In the genomic region with DNA sequence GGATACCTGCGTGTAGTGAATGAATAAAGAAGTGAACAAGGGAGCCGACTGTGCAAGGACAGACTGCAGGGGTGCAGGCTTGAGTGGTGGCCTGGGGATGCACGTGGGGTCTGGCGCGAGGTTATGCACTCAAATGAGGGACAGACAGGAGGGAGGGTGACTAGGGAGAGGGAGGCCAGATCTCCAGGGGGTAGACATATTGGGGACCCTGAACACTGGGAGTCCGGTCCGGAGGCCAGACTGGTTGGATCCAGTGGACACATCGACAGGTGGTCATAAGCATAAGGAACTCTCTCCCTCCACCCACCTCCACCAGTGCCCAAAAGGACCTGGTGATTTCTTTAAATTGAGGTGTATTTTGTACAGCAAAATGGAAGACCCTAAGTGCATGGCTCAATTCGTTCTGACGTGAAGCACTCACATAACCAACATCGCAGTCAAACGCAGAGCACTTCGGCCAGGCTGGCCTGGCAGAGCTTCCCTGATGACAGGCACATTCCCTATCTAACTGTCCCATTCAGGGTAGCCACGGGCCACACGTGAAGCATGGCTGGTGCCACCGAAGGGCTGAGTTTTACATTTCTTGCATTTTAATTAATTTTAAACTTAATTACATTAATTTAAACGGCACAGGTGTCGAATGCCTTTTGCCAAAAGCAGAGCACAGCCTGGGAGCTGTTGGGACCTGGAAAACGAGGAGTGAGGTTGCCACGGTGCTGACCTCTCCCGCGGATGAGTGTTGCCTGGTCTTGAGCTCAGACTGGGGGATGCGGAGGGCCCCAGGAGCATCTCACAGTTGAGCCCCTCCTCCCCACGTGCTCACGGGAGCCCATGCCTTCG, we compare ENCODE assay signal across 28 cellular contexts. TPM values are rescaled to one million over a fixed set of nuclear protein-coding genes. Genes with fewer than 3 reads are reported as not detected.
A peak's percentile ranks its signal among the peaks of the same experiment; 100 is the strongest.
DNase-seq lines count a peak whose midpoint lies in the region; ATAC-seq and TF ChIP-seq lines count a peak whose summit lies in the region.
"Had no signal": no experiment of that assay in that cellular context is flagged by ENCODE, and none has a peak within 500 bp of the region (broad histone marks: within the 10 kb centered on the region; RNA-seq: fewer than 3 reads in every experiment).

No MANE protein-coding gene starts in this region.

- H3K27ac ChIP-seq in H9 (ENCODE audit: insufficient read length, low read depth, low read length) = no peak overlapping the region
- no peak overlapping the region for H3K27ac ChIP-seq in sigmoid colon
- H3K27ac ChIP-seq: A549, heart right ventricle, tibial artery had no signal

- H3T11ph ChIP-seq in H9 (ENCODE audit: low read length) = no peak overlapping the region

- H3K4ac ChIP-seq in H9 (ENCODE audit: low read depth, low read length) = no peak overlapping the region

- no peak overlapping the region for H2AK5ac ChIP-seq in H9 (ENCODE audit: insufficient read length, low read length)

- H2BK20ac ChIP-seq in H9 (ENCODE audit: low read depth, low read length, poor library complexity, severe bottlenecking) = no peak overlapping the region

- no peak overlapping the region for H2BK12ac ChIP-seq in H9 (ENCODE audit: insufficient read length, low read depth, low read length)

- H4K5ac ChIP-seq in H9 (ENCODE audit: insufficient read length, low read depth, low read length) = no peak overlapping the region

- no peak overlapping the region for H4K8ac ChIP-seq in H9 (replicated peaks; ENCODE audit: insufficient read length, low read depth, low read length)

- H3K23ac ChIP-seq in H9 (ENCODE audit: insufficient read length, low read depth, low read length) = no peak overlapping the region

- no peak overlapping the region for H3K18ac ChIP-seq in H9 (ENCODE audit: insufficient read length, low read depth, low read length)

- H3K4me1 ChIP-seq in H9 (ENCODE audit: insufficient read depth, low read length) (no peaks in the 10 kb centered on the region), sigmoid colon (no peaks in the 10 kb centered on the region)
- H3K4me1 ChIP-seq: A549, heart right ventricle, tibial artery had no signal

- TF ChIP-seq POLR2A in sigmoid colon (IDR thresholded peaks at IDR 0.05) = no peak

- H3K9me3 ChIP-seq in H9 (ENCODE audit: control insufficient read depth, low read depth, low read length) (no peaks in the 10 kb centered on the region), sigmoid colon (peaks cover 0 to 12% (median 0%) of the 10 kb centered on the region in 4 donors)
- H3K9me3 ChIP-seq: tibial artery had no signal

- DNase-seq in activated T-cell treated with anti-CD3 and anti-CD28 coated beads, Interleukin-2, amount 50 U/mL, for 1 hour = peak; percentile 4
- DNase-seq in activated T-cell treated with anti-CD3 and anti-CD28 coated beads for 4 hours = no peak
- peak; percentile 24 for DNase-seq in H9
- DNase-seq in iPS-NIHi7 (ENCODE audit: extremely low spot score) = peak; percentile 12
- peak; percentile 21 for DNase-seq in sigmoid colon
- no peak for DNase-seq in activated CD4-positive, alpha-beta T cell treated with anti-CD3 and anti-CD28 coated beads for 4 hours
- DNase-seq in mucosa of gallbladder (ENCODE audit: low spot score) = no peak
- DNase-seq: activated CD4-positive, alpha-beta T cell treated with anti-CD3 and anti-CD28 coated beads, Interleukin-2, amount 10 ng/mL, durations not matched to agents 24 days and 14 days; activated gamma-delta T cell treated with Interleukin-2 at 50 U/mL for 16 hours; caudate nucleus; GDM1; Karpas-422; NCI-H1930; NCI-H2227 treated with DMSO at 0.1 percent for 48 hours; NCI-H774; SIG-M5; stimulated activated CD4-positive, alpha-beta T cell treated with anti-CD3 and anti-CD28 coated beads, Interleukin-4, amount 100 ng/mL, for 24 hours; stimulated activated naive CD4-positive, alpha-beta T cell treated with Interleukin-2 at 50 U/mL for 16 hours had no signal

- peaks cover 3% of the 10 kb centered on the region; the same call in 1 of the 2 replicates for H3K27me3 ChIP-seq in H9 (ENCODE audit: insufficient read depth, low read length)
- no peaks in the 10 kb centered on the region for H3K27me3 ChIP-seq in sigmoid colon

- no peaks in the 10 kb centered on the region for H3K79me2 ChIP-seq in H9 (ENCODE audit: insufficient read depth, low read length)

- WGBS in H9 (ENCODE audit: extremely low coverage, insufficient read length, low lambda C conversion rate) = no CpG with 5 or more reads among the region's 26 CpGs
- 72 to 78% methylated on average over 26 of the region's 26 CpGs for WGBS in sigmoid colon, 2 donors

- peaks cover 0 to 3% of the 10 kb centered on the region in 2 experiments; a peak in 1 of 5 replicates for H3K9me3 Mint-ChIP-seq in H9
- H3K9me3 Mint-ChIP-seq: activated CD4-positive, alpha-beta T cell treated with anti-CD3 and anti-CD28 coated beads, Interleukin-2, amount 10 ng/mL, durations not matched to agents 24 days and 14 days had no signal

- peaks cover 0 to 6% of the 10 kb centered on the region in 2 experiments; a peak in 1 of 4 replicates for H3K4me1 Mint-ChIP-seq in H9
- H3K4me1 Mint-ChIP-seq: activated CD4-positive, alpha-beta T cell treated with anti-CD3 and anti-CD28 coated beads, Interleukin-2, amount 10 ng/mL, durations not matched to agents 24 days and 14 days; B cell had no signal

- no peak overlapping the region for H2AFZ ChIP-seq in H9 (ENCODE audit: low read length)

- intact Hi-C loops in sigmoid colon (cut with DNase I) = no loop called here

- H3K27me3 Mint-ChIP-seq in H9 (ENCODE audit: low read depth) = peaks cover 91% of the 10 kb centered on the region
- H3K27me3 Mint-ChIP-seq: B cell had no signal

- H3K4me3 Mint-ChIP-seq in H9 = no peak overlapping the region
- H3K4me3 Mint-ChIP-seq: activated CD4-positive, alpha-beta T cell treated with anti-CD3 and anti-CD28 coated beads, Interleukin-2, amount 10 ng/mL, durations not matched to agents 24 days and 14 days; B cell had no signal

- no peak for ATAC-seq in HG02759 (IDR thresholded peaks at IDR 0.05; ENCODE audit: unreplicated experiment)
- ATAC-seq: A549, heart right ventricle had no signal

- H3K27ac Mint-ChIP-seq in H9 = no peak overlapping the region
- H3K27ac Mint-ChIP-seq: activated CD4-positive, alpha-beta T cell treated with anti-CD3 and anti-CD28 coated beads, Interleukin-2, amount 10 ng/mL, durations not matched to agents 24 days and 14 days; B cell had no signal

- no peak overlapping the region for H3K4me2 ChIP-seq in H9 (ENCODE audit: insufficient read depth, insufficient read length, low read length)
- H3K4me2 ChIP-seq: A549 had no signal

- H2BK120ac ChIP-seq in H9 (ENCODE audit: low read depth, low read length, poor library complexity, severe bottlenecking) = no peak overlapping the region

- H3K79me1 ChIP-seq in H9 (ENCODE audit: insufficient read depth, low read depth, low read length, poor library complexity, severe bottlenecking) = no peaks in the 10 kb centered on the region

- no peak overlapping the region for H4K91ac ChIP-seq in H9 (ENCODE audit: insufficient read length, low read depth, low read length)

- no peak for TF ChIP-seq EP300 in sigmoid colon (IDR thresholded peaks at IDR 0.05)

- no peak overlapping the region for H3K56ac ChIP-seq in H9 (ENCODE audit: insufficient read length, low read depth, low read length)

- no peaks in the 10 kb centered on the region for H3K36me3 Mint-ChIP-seq in H9 (ENCODE audit: insufficient read depth in 1 of 3, low read depth in 3 of 3)

- no peak overlapping the region for H3K4me3 ChIP-seq in sigmoid colon
- H3K4me3 ChIP-seq: A549, heart right ventricle, tibial artery had no signal

- no peak overlapping the region for H3K9ac ChIP-seq in H9 (ENCODE audit: extremely low read depth, insufficient read length, low read length)

- H2BK15ac ChIP-seq in H9 (ENCODE audit: low read depth, low read length) = no peak overlapping the region

- no peak overlapping the region for H3K14ac ChIP-seq in H9 (ENCODE audit: insufficient read depth, low read length)

- no peaks in the 10 kb centered on the region for H3K23me2 ChIP-seq in H9 (ENCODE audit: insufficient read length, low read depth, low read length, poor library complexity, severe bottlenecking)

- H3K36me3 ChIP-seq in sigmoid colon = no peaks in the 10 kb centered on the region
- H3K36me3 ChIP-seq: heart right ventricle, tibial artery had no signal

- H2BK5ac ChIP-seq in H9 (ENCODE audit: insufficient read length, low read length) = no peak overlapping the region

- H4K20me1 ChIP-seq in H9 (ENCODE audit: control insufficient read depth, insufficient read depth, insufficient read length) = no peaks in the 10 kb centered on the region

- TF ChIP-seq CTCF in H9 (conservative IDR thresholded peaks at IDR 0.05) = no peak
- no peak for TF ChIP-seq CTCF in sigmoid colon (IDR thresholded peaks at IDR 0.05)

RNA-seq across cellular contexts. Expression of a gene that starts 14.1 kb away (rescaled TPM):
- total RNA-seq in H9 (2021) (0.17 and 0.20 TPM in 2 replicates), sigmoid colon (not detected), mucosa of gallbladder (0.06 TPM)
- polyA plus RNA-seq in sigmoid colon = under 1 TPM in 1 of 3 donors, not detected in 2; 0.01 TPM
- total RNA-seq: activated CD4-positive, alpha-beta T cell treated with anti-CD3 and anti-CD28 coated beads, Interleukin-2, amount 10 ng/mL, durations not matched to agents 24 days and 14 days; B cell; epithelial cell of proximal tubule; fibroblast of villous mesenchyme; heart right ventricle; liver; OCI-LY7; renal cortical epithelial cell had no signal
- polyA plus RNA-seq: A549, heart right ventricle, liver had no signal

Comparison
In these comparisons a context has a peak if more than half of its experiments do, and no peak if none do; other contexts are left out.
1. DNase-seq: peak in activated T-cell treated with anti-CD3 and anti-CD28 coated beads, Interleukin-2, amount 50 U/mL, for 1 hour (single experiment), H9 (single experiment), iPS-NIHi7 (single experiment) and sigmoid colon (single experiment); none in activated T-cell treated with anti-CD3 and anti-CD28 coated beads for 4 hours (single experiment), activated CD4-positive, alpha-beta T cell treated with anti-CD3 and anti-CD28 coated beads for 4 hours (0 of 2) and mucosa of gallbladder (single experiment).